21 cellular contexts compared by ENCODE assay signal in the genomic region with DNA sequence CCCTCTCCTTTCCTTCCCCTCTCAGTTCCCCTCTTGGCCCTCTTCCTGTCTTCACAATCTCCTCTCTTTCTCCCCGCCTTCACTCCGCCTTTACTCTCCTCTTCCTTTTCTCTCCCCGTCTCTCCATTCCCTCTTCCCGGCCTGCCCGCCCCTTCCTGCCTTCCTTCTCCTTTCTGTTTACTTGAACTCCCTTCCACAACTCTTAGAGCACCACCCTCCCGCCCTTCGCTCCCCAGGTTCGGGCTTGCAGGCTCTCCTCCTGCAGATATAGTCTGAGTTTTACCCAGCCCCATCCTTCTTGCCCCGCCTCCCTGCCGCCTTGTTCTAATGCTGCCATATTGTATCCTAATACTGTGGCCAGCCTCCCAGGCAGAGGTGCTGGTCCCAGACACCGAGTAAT.
DNase-seq lines count a peak whose midpoint lies in the region; ATAC-seq and TF ChIP-seq lines count a peak whose summit lies in the region.
"Had no signal": no experiment of that assay in that cellular context is flagged by ENCODE, and none has a peak within 500 bp of the region (broad histone marks: within the 10 kb centered on the region; RNA-seq: fewer than 3 reads in every experiment).

No MANE protein-coding gene starts in this region.

- ATAC-seq in foreskin keratinocyte (peak; percentile 23), lung (ENCODE audit: insufficient read depth, low FRiP score) (peak; percentile 19), HG03469 (IDR thresholded peaks at IDR 0.05; ENCODE audit: unreplicated experiment) (no peak)
- ATAC-seq: CD8-positive, alpha-beta T cell; gastrocnemius medialis had no signal

- no peak overlapping the region for H3K27ac Mint-ChIP-seq in type B pancreatic cell
- H3K27ac Mint-ChIP-seq: activated naive CD8-positive, alpha-beta T cell treated with anti-CD3 and anti-CD28 coated beads for 36 hours; CD8-positive, alpha-beta T cell had no signal

- H3K27me3 Mint-ChIP-seq in type B pancreatic cell: peaks cover 86% of the 10 kb centered on the region

- H3K4me1 Mint-ChIP-seq in type B pancreatic cell (ENCODE audit: unreplicated experiment): no peaks in the 10 kb centered on the region
- H3K4me1 Mint-ChIP-seq: activated naive CD8-positive, alpha-beta T cell treated with anti-CD3 and anti-CD28 coated beads for 36 hours had no signal

- H3K36me3 Mint-ChIP-seq in type B pancreatic cell: no peaks in the 10 kb centered on the region
- H3K36me3 Mint-ChIP-seq: activated naive CD8-positive, alpha-beta T cell treated with anti-CD3 and anti-CD28 coated beads for 36 hours; CD8-positive, alpha-beta T cell had no signal

- H3K27ac ChIP-seq in left ventricle myocardium inferior (replicated peaks): no peak overlapping the region
- no peak overlapping the region for H3K27ac ChIP-seq in right atrium auricular region
- no peak overlapping the region for H3K27ac ChIP-seq in foreskin keratinocyte
- H3K27ac ChIP-seq in lung (ENCODE audit: low read depth in 1 of 2, low read length in 1 of 2): no peak overlapping the region
- H3K27ac ChIP-seq: ascending aorta, gastrocnemius medialis, spleen, tibial nerve had no signal

- no peak for DNase-seq in left ventricle myocardium inferior
- no peak for DNase-seq in right atrium auricular region (ENCODE audit: low spot score)
- no peak for DNase-seq in foreskin keratinocyte
- peak; percentile 13 for DNase-seq in lung (ENCODE audit: low spot score)
- no peak for DNase-seq in type B pancreatic cell (ENCODE audit: extremely low spot score, unreplicated experiment)
- no peak for DNase-seq in NK-92 (lab: John Stamatoyannopoulos, UW; ENCODE audit: unreplicated experiment)
- no peak for DNase-seq in anterior cingulate cortex (lab: John Stamatoyannopoulos, UW)
- DNase-seq: activated CD4-positive, alpha-beta T cell treated with anti-CD3 and anti-CD28 coated beads for 4 hours; activated effector memory CD4-positive, alpha-beta T cell treated with anti-CD3 and anti-CD28 coated beads, Interleukin-2, amount 50 U/mL, for 16 hours; activated naive CD8-positive, alpha-beta T cell treated with anti-CD3 and anti-CD28 coated beads for 36 hours; caudate nucleus; CD8-positive, alpha-beta T cell; gastrocnemius medialis; Karpas-422; mesenchymal stem cell; MV-4-11; NCI-H446 treated with DMSO at 0.1 percent for 48 hours; spleen had no signal

- 21 to 22% methylated on average over 11 of the region's 11 CpGs for WGBS in lung, 2 donors

- H3K9me3 Mint-ChIP-seq in type B pancreatic cell: no peaks in the 10 kb centered on the region
- H3K9me3 Mint-ChIP-seq: CD8-positive, alpha-beta T cell had no signal

- TF ChIP-seq CTCF in left ventricle myocardium inferior (IDR thresholded peaks at IDR 0.05; ENCODE audit: borderline replicate concordance) (no peak), right atrium auricular region (IDR thresholded peaks at IDR 0.05) (no peak), foreskin keratinocyte (conservative IDR thresholded peaks at IDR 0.05) (no peak), lung (IDR thresholded peaks at IDR 0.05; ENCODE audit: control extremely low read depth, extremely low read depth) (no peak), type B pancreatic cell (conservative IDR thresholded peaks at IDR 0.05) (no peak)

- no peaks in the 10 kb centered on the region for H3K36me3 ChIP-seq in left ventricle myocardium inferior
- no peaks in the 10 kb centered on the region for H3K36me3 ChIP-seq in right atrium auricular region
- no peaks in the 10 kb centered on the region for H3K36me3 ChIP-seq in lung (ENCODE audit: control insufficient read depth in 2 of 2, insufficient read depth in 2 of 2, low read length in 2 of 2)
- H3K36me3 ChIP-seq: ascending aorta, gastrocnemius medialis, spleen, tibial nerve had no signal

- peak overlapping the region; percentile 69 for H3K4me3 Mint-ChIP-seq in type B pancreatic cell
- H3K4me3 Mint-ChIP-seq: activated naive CD8-positive, alpha-beta T cell treated with anti-CD3 and anti-CD28 coated beads for 36 hours; CD8-positive, alpha-beta T cell had no signal

- intact Hi-C loops in left ventricle myocardium inferior (cut with micrococcal nuclease): no loop called here

- H3K4me3 ChIP-seq in left ventricle myocardium inferior: peak overlapping the region; percentile 54
- H3K4me3 ChIP-seq in right atrium auricular region: peak overlapping the region in 1 of 2 donors; percentile 39
- no peak overlapping the region for H3K4me3 ChIP-seq in lung
- H3K4me3 ChIP-seq: ascending aorta, gastrocnemius medialis had no signal

- peaks cover 10% of the 10 kb centered on the region for H3K4me1 ChIP-seq in left ventricle myocardium inferior
- H3K4me1 ChIP-seq in right atrium auricular region: peaks cover 0 to 10% of the 10 kb centered on the region in 2 donors
- no peaks in the 10 kb centered on the region for H3K4me1 ChIP-seq in foreskin keratinocyte
- peaks cover 0 to 3% of the 10 kb centered on the region in 2 donors for H3K4me1 ChIP-seq in lung (ENCODE audit: control insufficient read depth in 2 of 2, insufficient read depth in 2 of 2, low read length in 2 of 2)
- H3K4me1 ChIP-seq: ascending aorta, gastrocnemius medialis had no signal

- H3K9me3 ChIP-seq in left ventricle myocardium inferior (replicated peaks) (no peaks in the 10 kb centered on the region), right atrium auricular region (no peaks in the 10 kb centered on the region), lung (ENCODE audit: control insufficient read depth in 2 of 2, insufficient read depth in 1 of 2, low read length in 1 of 2) (peaks cover 0 to 7% of the 10 kb centered on the region in 2 donors)
- H3K9me3 ChIP-seq: ascending aorta, gastrocnemius medialis had no signal

- H3K27me3 ChIP-seq in left ventricle myocardium inferior (ENCODE audit: low read depth): peaks cover 96% of the 10 kb centered on the region
- H3K27me3 ChIP-seq in right atrium auricular region: peaks cover 4 to 10% of the 10 kb centered on the region in 2 donors
- H3K27me3 ChIP-seq in foreskin keratinocyte: peaks cover 68% of the 10 kb centered on the region
- H3K27me3 ChIP-seq in lung (ENCODE audit: control insufficient read depth, insufficient read depth): peaks cover 15% of the 10 kb centered on the region
- H3K27me3 ChIP-seq: ascending aorta had no signal
